In the genomic region with DNA sequence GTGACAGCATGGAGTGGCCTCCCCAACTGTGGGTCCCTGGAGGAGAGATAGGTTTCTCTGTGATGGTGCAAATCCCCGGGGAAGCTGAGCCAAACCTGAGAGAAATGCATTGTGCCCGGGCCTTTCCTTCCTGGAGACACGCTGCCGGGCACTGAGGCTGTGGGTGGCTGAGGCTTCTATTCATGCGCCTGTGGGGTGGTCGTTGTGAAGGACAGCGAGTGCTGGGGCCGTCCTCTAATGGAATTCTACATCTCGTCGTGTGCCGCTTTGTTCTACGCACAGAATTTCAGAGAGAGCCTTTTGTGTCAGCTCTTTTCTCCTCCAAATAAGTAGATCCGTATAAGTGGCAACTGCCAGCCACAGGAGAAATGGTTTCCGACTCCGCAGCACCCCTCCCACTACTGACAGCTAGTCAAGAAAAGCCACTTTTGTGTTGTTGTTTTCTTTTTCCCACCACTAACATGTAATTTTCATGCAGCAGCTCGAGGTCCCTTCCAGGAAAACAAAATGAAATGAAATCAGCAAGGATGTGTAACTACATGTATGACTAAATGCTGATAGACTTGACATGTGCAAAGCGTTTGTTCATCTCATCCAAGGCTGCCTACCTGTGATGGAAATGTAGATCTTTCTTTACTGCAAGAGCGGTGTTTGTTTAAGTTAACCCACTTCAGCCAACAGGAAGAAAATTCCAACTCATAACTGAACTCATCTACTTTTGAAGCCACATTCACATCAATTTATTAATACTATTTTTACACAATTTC, we compare ENCODE assay signal across 14 cellular contexts. TPM values are rescaled to one million over a fixed set of nuclear protein-coding genes. Genes with fewer than 3 reads are reported as not detected.
DNase-seq lines count a peak whose midpoint lies in the region; FAIRE-seq and TF ChIP-seq lines count a peak whose summit lies in the region.
"Had no signal": no experiment of that assay in that cellular context is flagged by ENCODE, and none has a peak within 500 bp of the region (broad histone marks: within the 10 kb centered on the region; RNA-seq: fewer than 3 reads in every experiment).

No MANE protein-coding gene starts in this region.

- no peaks in the 10 kb centered on the region for H3K4me1 Mint-ChIP-seq in astrocyte (ENCODE audit: low read depth, unreplicated experiment)
- H3K4me1 Mint-ChIP-seq in activated T-cell treated with anti-CD3 and anti-CD28 coated beads, Interleukin-2, amount 50 U/mL, for 24 hours (ENCODE audit: low read depth): no peaks in the 10 kb centered on the region
- H3K4me1 Mint-ChIP-seq: CD14-positive monocyte had no signal

- H2AFZ ChIP-seq in astrocyte (ENCODE audit: low read depth, low read length) (peak overlapping the region; percentile 28), neuron (ENCODE audit: low read depth, low read length) (no peak overlapping the region)

- no peak for FAIRE-seq in astrocyte (lab: Jason Lieb, UNC)

- H3K27ac Mint-ChIP-seq in astrocyte (ENCODE audit: unreplicated experiment): no peak overlapping the region
- no peak overlapping the region for H3K27ac Mint-ChIP-seq in activated T-cell treated with anti-CD3 and anti-CD28 coated beads, Interleukin-2, amount 50 U/mL, for 24 hours

- H3K4me3 ChIP-seq in H7 (ENCODE audit: insufficient read depth, low read depth, low read length) (no peak overlapping the region), astrocyte (ENCODE audit: insufficient read depth, low read depth, low read length) (no peak overlapping the region), neuron (ENCODE audit: low read length) (peak overlapping the region; percentile 10)
- H3K4me3 ChIP-seq: HAP-1 had no signal

- no peaks in the 10 kb centered on the region for H3K36me3 Mint-ChIP-seq in astrocyte (ENCODE audit: low read depth, unreplicated experiment)
- H3K36me3 Mint-ChIP-seq in activated T-cell treated with anti-CD3 and anti-CD28 coated beads, Interleukin-2, amount 50 U/mL, for 24 hours (ENCODE audit: low read depth): no peaks in the 10 kb centered on the region
- H3K36me3 Mint-ChIP-seq: CD14-positive monocyte had no signal

- H3K4me1 ChIP-seq in astrocyte (ENCODE audit: insufficient read depth, low read length) (peaks cover under 1% of the 10 kb centered on the region), neuron (ENCODE audit: insufficient read depth, low read length) (peaks cover 17% of the 10 kb centered on the region)
- H3K4me1 ChIP-seq: HAP-1 had no signal

- no peak for TF ChIP-seq CTCF in astrocyte (IDR thresholded peaks at IDR 0.05; ENCODE audit: insufficient read depth, low read depth, low read length)

- no peaks in the 10 kb centered on the region for H3K79me2 ChIP-seq in astrocyte (ENCODE audit: insufficient read depth, low read length)

- DNase-seq in H7 (peak; percentile 59), astrocyte (ENCODE audit: low read depth) (no peak), epithelial cell of prostate (ENCODE audit: low read depth, low spot score) (no peak), SK-N-DZ (ENCODE audit: low spot score) (no peak), NOMO-1 treated with DMSO at 0.1 percent for 48 hours (lab: John Stamatoyannopoulos, UW; ENCODE audit: unreplicated experiment) (no peak)
- DNase-seq in activated T-cell treated with anti-CD3 and anti-CD28 coated beads, Interleukin-2, amount 50 U/mL, for 1 hour: no peak
- no peak for DNase-seq in activated T-cell treated with anti-CD3 and anti-CD28 coated beads, Interleukin-2, amount 50 U/mL, for 24 hours
- DNase-seq: MV-4-11, NCI-H1930, NCI-H510A treated with DMSO at 0.1 percent for 48 hours had no signal

- H4K20me1 ChIP-seq in astrocyte (ENCODE audit: insufficient read depth, low read length): no peaks in the 10 kb centered on the region

- H3K36me3 ChIP-seq in H7 (replicated peaks; ENCODE audit: control insufficient read depth, insufficient read depth, low read length) (no peaks in the 10 kb centered on the region), astrocyte (ENCODE audit: insufficient read depth, low read length) (no peaks in the 10 kb centered on the region), neuron (ENCODE audit: insufficient read depth, low read length) (no peaks in the 10 kb centered on the region)
- H3K36me3 ChIP-seq: HAP-1 had no signal

- H3K27me3 Mint-ChIP-seq in astrocyte (ENCODE audit: low read depth, unreplicated experiment): peaks cover 22% of the 10 kb centered on the region
- H3K27me3 Mint-ChIP-seq in activated T-cell treated with anti-CD3 and anti-CD28 coated beads, Interleukin-2, amount 50 U/mL, for 24 hours: peaks cover under 1% of the 10 kb centered on the region

- H3K4me3 Mint-ChIP-seq in astrocyte (ENCODE audit: unreplicated experiment): no peak overlapping the region
- H3K4me3 Mint-ChIP-seq in activated T-cell treated with anti-CD3 and anti-CD28 coated beads, Interleukin-2, amount 50 U/mL, for 24 hours: no peak overlapping the region
- H3K4me3 Mint-ChIP-seq: CD14-positive monocyte had no signal

- H3K9ac ChIP-seq in astrocyte (ENCODE audit: low read length): no peak overlapping the region

- H3K27me3 ChIP-seq in H7 (ENCODE audit: control insufficient read depth, insufficient read depth, low read length): no peaks in the 10 kb centered on the region
- no peaks in the 10 kb centered on the region for H3K27me3 ChIP-seq in astrocyte (ENCODE audit: insufficient read depth, low read length)
- no peaks in the 10 kb centered on the region for H3K27me3 ChIP-seq in neuron (ENCODE audit: insufficient read depth, low read length)

- no peaks in the 10 kb centered on the region for H3K9me3 ChIP-seq in astrocyte (ENCODE audit: insufficient read depth, low read depth, low read length)
- H3K9me3 ChIP-seq in neuron (ENCODE audit: low read length): no peaks in the 10 kb centered on the region
- H3K9me3 ChIP-seq: HAP-1 had no signal

- peaks cover 1% of the 10 kb centered on the region for H3K9me3 Mint-ChIP-seq in astrocyte (ENCODE audit: unreplicated experiment)
- H3K9me3 Mint-ChIP-seq in activated T-cell treated with anti-CD3 and anti-CD28 coated beads, Interleukin-2, amount 50 U/mL, for 24 hours: no peaks in the 10 kb centered on the region
- H3K9me3 Mint-ChIP-seq: CD14-positive monocyte had no signal

- H3K27ac ChIP-seq in astrocyte (ENCODE audit: low read depth, low read length) (no peak overlapping the region), epithelial cell of prostate (peak overlapping the region; percentile 77)
- H3K27ac ChIP-seq: HL-60 had no signal

- peak overlapping the region; percentile 9 for H3K4me2 ChIP-seq in astrocyte (ENCODE audit: low read length)

RNA-seq across cellular contexts. Expression of a gene that starts 26.4 kb away (rescaled TPM):
- 1.4 and 4.1 TPM in 2 replicates for total RNA-seq in H7 (2014; rRNA removed; shearing (Covaris generic))
- 58.2 and 64.4 TPM in 2 replicates for total RNA-seq in astrocyte
- polyA plus RNA-seq in SK-N-DZ (2014; cell fraction: cytosol; rRNA removed): not detected in 2 replicates
- polyA plus RNA-seq in SK-N-DZ (2014; cell fraction: nucleus; rRNA removed): 0.32 TPM in 1 of 2 replicates, not detected in the other

Comparison
In these comparisons a context has a peak if more than half of its experiments do, and no peak if none do; other contexts are left out.
1. RNA of a gene that starts 26.4 kb away (total RNA-seq): 58.2 to 64.4 TPM in astrocyte; 1.4 to 4.1 TPM in H7; every median in the first group is over 10 times any median in the second.